In genomic region chr7:50411333-50412028, GRCh38 we compare ENCODE assay signal across 20 cellular contexts. TPM values are rescaled to one million over a fixed set of nuclear protein-coding genes. Genes with fewer than 3 reads are reported as not detected.
DNase-seq lines count a peak whose midpoint lies in the region; ATAC-seq, FAIRE-seq and TF ChIP-seq lines count a peak whose summit lies in the region.
"Had no signal": no experiment of that assay in that cellular context is flagged by ENCODE, and none has a peak within 500 bp of the region (broad histone marks: within the 10 kb centered on the region; RNA-seq: fewer than 3 reads in every experiment).

No MANE protein-coding gene starts in this region.

- H3K27ac Mint-ChIP-seq in activated B cell treated with CpG ODN at 0.5 μM for 24 hours (peak overlapping the region; percentile 94), natural killer cell (peak overlapping the region; percentile 9 to 91)

- POLR2A ChIA-PET in activated B cell treated with CpG ODN at 0.5 μM for 24 hours (lab: Charles Lee) = interaction anchor here (0.6 to 4.3 kb wide), 32 partner anchors 8 to 292 kb away, joined by 3 to 25 read pairs (median 4); partner anchors contain the start of genes FIGNL1 and IKZF1

- ATAC-seq in GM21576 (IDR thresholded peaks at IDR 0.05; ENCODE audit: unreplicated experiment) (peak; percentile 21), activated B cell treated with CpG ODN at 0.5 μM for 24 hours (ENCODE audit: low read depth) (peak; percentile 32), natural killer cell (no peak), aorta (ENCODE audit: low FRiP score) (no peak)
- ATAC-seq: K562 had no signal

- CTCF ChIA-PET in activated B cell treated with CpG ODN at 0.5 μM for 24 hours (lab: Charles Lee) = interaction anchor here (0.6 to 2.1 kb wide), 5 partner anchors 10 to 319 kb away, joined by 3 to 7 read pairs (median 4); no protein-coding TSS in a partner anchor

- WGBS in aorta, 2 donors = 74 to 86% methylated on average over 9 of the region's 9 CpGs

- no peaks in the 10 kb centered on the region for H3K27me3 ChIP-seq in aorta (ENCODE audit: control insufficient read depth in 1 of 2, insufficient read depth in 2 of 2, low read length in 1 of 2)
- H3K27me3 ChIP-seq: brain microvascular endothelial cell had no signal

- no peaks in the 10 kb centered on the region for H3K27me3 Mint-ChIP-seq in activated B cell treated with CpG ODN at 0.5 μM for 24 hours
- no peaks in the 10 kb centered on the region for H3K27me3 Mint-ChIP-seq in natural killer cell (ENCODE audit: low read depth in 2 of 2)

- H3K4me3 Mint-ChIP-seq in activated B cell treated with CpG ODN at 0.5 μM for 24 hours (peak overlapping the region; percentile 56), natural killer cell (no peak overlapping the region)

- TF ChIP-seq CTCF in activated B cell treated with CpG ODN at 0.5 μM for 24 hours (IDR thresholded peaks at IDR 0.05) (no peak), natural killer cell (IDR thresholded peaks at IDR 0.05) (no peak)

- H3K4me3 ChIP-seq in aorta (ENCODE audit: low read length in 2 of 2) = no peak overlapping the region
- H3K4me3 ChIP-seq: GM23248, K562, SJCRH30 had no signal

- H3K9me3 Mint-ChIP-seq in activated B cell treated with CpG ODN at 0.5 μM for 24 hours (no peaks in the 10 kb centered on the region), natural killer cell (no peaks in the 10 kb centered on the region)

- no peak for FAIRE-seq in GM12891 (lab: Jason Lieb, UNC)
- FAIRE-seq: K562, urothelium cell line had no signal

- H3K9me3 ChIP-seq in aorta (ENCODE audit: control insufficient read depth, low read length) = no peaks in the 10 kb centered on the region
- H3K9me3 ChIP-seq: BE2C, SJCRH30 had no signal

- no peak overlapping the region for H3K27ac ChIP-seq in aorta (ENCODE audit: low read depth in 1 of 2, low read length in 2 of 2)
- H3K27ac ChIP-seq: brain microvascular endothelial cell, GM23248, parathyroid adenoma, SJCRH30 had no signal

- no peak for DNase-seq in GM12891 (ENCODE audit: insufficient read length, low spot score)
- DNase-seq in activated B cell treated with CpG ODN at 0.5 μM for 24 hours = no peak
- DNase-seq in natural killer cell = no peak
- no peak for DNase-seq in COLO668 (lab: John Stamatoyannopoulos, UW; ENCODE audit: unreplicated experiment)
- DNase-seq in AML-193 (lab: John Stamatoyannopoulos, UW) = no peak
- no peak for DNase-seq in aorta
- DNase-seq in NCI-H2081 treated with DMSO at 0.1 percent for 48 hours (lab: John Stamatoyannopoulos, UW) = no peak
- DNase-seq: activated CD8-positive, alpha-beta memory T cell treated with anti-CD3 and anti-CD28 coated beads for 24 hours; activated gamma-delta T cell; BE2C; brain microvascular endothelial cell; DMS79 treated with DMSO at 0.1 percent for 48 hours; GM23248; NCI-H1105 treated with DMSO at 0.1 percent for 48 hours; SJCRH30; stimulated activated naive CD4-positive, alpha-beta T cell had no signal

- H3K36me3 Mint-ChIP-seq in activated B cell treated with CpG ODN at 0.5 μM for 24 hours (ENCODE audit: low read depth) (no peaks in the 10 kb centered on the region), natural killer cell (no peaks in the 10 kb centered on the region)

- no peaks in the 10 kb centered on the region for H3K4me1 ChIP-seq in aorta (ENCODE audit: control insufficient read depth in 1 of 2, insufficient read depth in 2 of 2, low read length in 2 of 2)
- H3K4me1 ChIP-seq: BE2C, parathyroid adenoma, SJCRH30 had no signal

- H3K36me3 ChIP-seq in aorta (ENCODE audit: control insufficient read depth in 1 of 2, insufficient read depth in 2 of 2, low read length in 1 of 2) = no peaks in the 10 kb centered on the region
- H3K36me3 ChIP-seq: BE2C, brain microvascular endothelial cell, SJCRH30 had no signal

- intact Hi-C loops in activated B cell treated with CpG ODN at 0.5 μM for 24 hours (cut with micrococcal nuclease) = loop anchor here (2.0 to 5.0 kb wide), 2 partner anchors 107 to 144 kb away; partner anchors contain the start of gene IKZF1
- intact Hi-C loops in natural killer cell (cut with micrococcal nuclease) = no loop called here
- intact Hi-C loops in aorta (cut with DNase I) = no loop called here

- peaks cover 98% of the 10 kb centered on the region for H3K4me1 Mint-ChIP-seq in activated B cell treated with CpG ODN at 0.5 μM for 24 hours
- peaks cover 40 to 55% of the 10 kb centered on the region in 2 donors for H3K4me1 Mint-ChIP-seq in natural killer cell

- no peak for TF ChIP-seq POLR2A in GM12891 (IDR thresholded peaks at IDR 0.05; ENCODE audit: low read depth, low read length)

TF ChIP-seq in GM12891, 5 proteins besides CTCF, POLR2A, EP300 and RAD21:
- TF ChIP-seq TAF1 (IDR thresholded peaks at IDR 0.05; ENCODE audit: low read depth, low read length) = 0 out of 2 replicates have a peak, but pooled peaks have one; percentile 22
- no peak for TF ChIP-seq PAX5 (IDR thresholded peaks at IDR 0.05; ENCODE audit: insufficient read depth, low read length, severe bottlenecking)

RNA-seq across cellular contexts. Expression of gene FIGNL1, which starts 38.7 kb away (rescaled TPM):
- polyA plus RNA-seq in GM12891 (2012; ENCODE audit: low read depth, missing spikeins) = 9.0 TPM
- total RNA-seq in activated B cell treated with CpG ODN at 0.5 μM for 24 hours (13.2 and 15.4 TPM in 2 replicates), natural killer cell (10 to 100 TPM in 1 of 3 donors, 1 to 10 TPM in 2; 5.5 to 12.6 (median 7.6) TPM), aorta (1 to 10 TPM; 5.4 to 5.9 TPM)
- 1 to 10 TPM; 1.3 to 4.1 TPM for polyA plus RNA-seq in aorta

Comparison
In these comparisons a context has a peak if more than half of its experiments do, and no peak if none do; other contexts are left out.
1. ATAC-seq: peak in GM21576 (single experiment) and activated B cell treated with CpG ODN at 0.5 μM for 24 hours (single experiment); none in natural killer cell (0 of 3) and aorta (single experiment).